In genomic region chr6:39893286-39893685, GRCh38 we compare ENCODE assay signal across 17 cellular contexts. TPM values are rescaled to one million over a fixed set of nuclear protein-coding genes. Genes with fewer than 3 reads are reported as not detected.
A peak's percentile ranks its signal among the peaks of the same experiment; 100 is the strongest.
DNase-seq lines count a peak whose midpoint lies in the region; ATAC-seq, FAIRE-seq and TF ChIP-seq lines count a peak whose summit lies in the region.
"Had no signal": no experiment of that assay in that cellular context is flagged by ENCODE, and none has a peak within 500 bp of the region (broad histone marks: within the 10 kb centered on the region; RNA-seq: fewer than 3 reads in every experiment).

No MANE protein-coding gene starts in this region.

- no peak for TF ChIP-seq POLR2A in gastroesophageal sphincter (IDR thresholded peaks at IDR 0.05)

- peak; percentile 33 for DNase-seq in Caki2 (ENCODE audit: low read depth)
- peak; percentile 45 for DNase-seq in RCC 7860 (ENCODE audit: low spot score)
- DNase-seq in substantia nigra (lab: John Stamatoyannopoulos, UW), result peak in 3 of 49 donors; percentile 6 to 18 (median 11)
- DNase-seq in NCI-H146 treated with DMSO at 0.1 percent for 48 hours (lab: John Stamatoyannopoulos, UW; ENCODE audit: unreplicated experiment), result no peak
- no peak for DNase-seq in NCI-H748 treated with DMSO at 0.1 percent for 48 hours (lab: John Stamatoyannopoulos, UW)
- DNase-seq in activated naive CD4-positive, alpha-beta T cell treated with anti-CD3 and anti-CD28 coated beads, Interleukin-2, amount 50 U/mL, for 16 hours, result no peak
- DNase-seq: CD4-positive, alpha-beta memory T cell; DMS79 treated with DMSO at 0.1 percent for 48 hours; HCEC 1CT had no signal

- H3K27ac ChIP-seq in gastroesophageal sphincter, result peak overlapping the region in 3 of 4 donors; percentile 75 to 85 (median 83)
- H3K27ac ChIP-seq in substantia nigra (ENCODE audit: low read depth, low read length, poor library complexity, severe bottlenecking), result peak overlapping the region; percentile 59
- H3K27ac ChIP-seq: C4-2B, HL-60 had no signal

- in situ Hi-C loops in Caki2 (cut with HindIII; ENCODE audit: low pct_unique_long_range_greater_than_20kb, low sequenced_read_pairs), result no loop called here

- H3K36me3 ChIP-seq in gastroesophageal sphincter, result peaks cover 0 to 98% of the 10 kb centered on the region in 2 donors
- H3K36me3 ChIP-seq: BE2C had no signal

- H3K9me3 ChIP-seq in gastroesophageal sphincter, result no peaks in the 10 kb centered on the region
- H3K9me3 ChIP-seq: BE2C had no signal

- H3K27me3 ChIP-seq in gastroesophageal sphincter, result no peaks in the 10 kb centered on the region
- H3K27me3 ChIP-seq: BE2C had no signal

- TF ChIP-seq EP300 in gastroesophageal sphincter (IDR thresholded peaks at IDR 0.05), result no peak

- no peak for TF ChIP-seq CTCF in gastroesophageal sphincter (IDR thresholded peaks at IDR 0.05)

- H3K4me1 ChIP-seq in gastroesophageal sphincter, result peaks cover 0 to 50% (median 6%) of the 10 kb centered on the region in 3 donors
- H3K4me1 ChIP-seq: BE2C had no signal

- ATAC-seq in gastroesophageal sphincter, result no peak

- no peak overlapping the region for H3K4me3 ChIP-seq in gastroesophageal sphincter

- FAIRE-seq in RCC 7860 (lab: Jason Lieb, UNC), result peak; percentile 78
- FAIRE-seq: A204.1, D721Med, G401.6, GM12891 had no signal

- WGBS in gastroesophageal sphincter (ENCODE audit: low coverage in 1 of 2), 2 donors, result 51 to 63% methylated on average over 1 to 3 of the region's 8 CpGs

RNA-seq across cellular contexts. Expression of gene MOCS1, which starts 41.0 kb away (rescaled TPM):
- 0.03 and 6.2 TPM in 2 replicates for total RNA-seq in Caki2 (2014; rRNA removed; shearing (Covaris generic); ENCODE audit: low replicate concordance)
- total RNA-seq in gastroesophageal sphincter, result 10 to 100 TPM; 24.0 to 33.0 (median 29.3) TPM

Comparison
In these comparisons a context has a peak if more than half of its experiments do, and no peak if none do; other contexts are left out.
1. DNase-seq: peak in Caki2 (single experiment) and RCC 7860 (single experiment); none in NCI-H146 treated with DMSO at 0.1 percent for 48 hours (single experiment), NCI-H748 treated with DMSO at 0.1 percent for 48 hours (single experiment) and activated naive CD4-positive, alpha-beta T cell treated with anti-CD3 and anti-CD28 coated beads, Interleukin-2, amount 50 U/mL, for 16 hours (single experiment).